1 cellular context compared by ENCODE assay signal in genomic region chr17:47277921-47278320, GRCh38.
TF ChIP-seq lines count a peak whose summit lies in the region.

No MANE protein-coding gene starts in this region.

TF ChIP-seq in IMR-90, 13 proteins besides CTCF, POLR2A, EP300 and RAD21:
- TF ChIP-seq RCOR1 (IDR thresholded peaks at IDR 0.05; ENCODE audit: insufficient replicate concordance, low read length) = no peak
- no peak for TF ChIP-seq MXI1 (IDR thresholded peaks at IDR 0.05; ENCODE audit: borderline replicate concordance, low read depth, low read length)
- no peak for TF ChIP-seq BHLHE40 (IDR thresholded peaks at IDR 0.05; ENCODE audit: low read depth, low read length)
- no peak for TF ChIP-seq CHD1 (IDR thresholded peaks at IDR 0.05; ENCODE audit: low read depth, low read length)
- TF ChIP-seq, protein P1, sequence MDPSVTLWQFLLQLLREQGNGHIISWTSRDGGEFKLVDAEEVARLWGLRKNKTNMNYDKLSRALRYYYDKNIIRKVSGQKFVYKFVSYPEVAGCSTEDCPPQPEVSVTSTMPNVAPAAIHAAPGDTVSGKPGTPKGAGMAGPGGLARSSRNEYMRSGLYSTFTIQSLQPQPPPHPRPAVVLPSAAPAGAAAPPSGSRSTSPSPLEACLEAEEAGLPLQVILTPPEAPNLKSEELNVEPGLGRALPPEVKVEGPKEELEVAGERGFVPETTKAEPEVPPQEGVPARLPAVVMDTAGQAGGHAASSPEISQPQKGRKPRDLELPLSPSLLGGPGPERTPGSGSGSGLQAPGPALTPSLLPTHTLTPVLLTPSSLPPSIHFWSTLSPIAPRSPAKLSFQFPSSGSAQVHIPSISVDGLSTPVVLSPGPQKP (IDR thresholded peaks at IDR 0.05; ENCODE audit: borderline replicate concordance, low read depth, low read length) = no peak
- no peak for TF ChIP-seq MAZ (IDR thresholded peaks at IDR 0.05; ENCODE audit: borderline replicate concordance, low read depth, low read length)
- TF ChIP-seq SMC3 (IDR thresholded peaks at IDR 0.05; ENCODE audit: low read depth, low read length) = no peak
- TF ChIP-seq MAFK (IDR thresholded peaks at IDR 0.05; ENCODE audit: low read depth, low read length) = no peak
- no peak for TF ChIP-seq NFE2L2 (IDR thresholded peaks at IDR 0.05; ENCODE audit: low read depth, low read length)
- no peak for TF ChIP-seq FOS (IDR thresholded peaks at IDR 0.05; ENCODE audit: low read depth, low read length)
- TF ChIP-seq CEBPB (IDR thresholded peaks at IDR 0.05; ENCODE audit: low read depth, low read length) = no peak
- TF ChIP-seq, protein P2, sequence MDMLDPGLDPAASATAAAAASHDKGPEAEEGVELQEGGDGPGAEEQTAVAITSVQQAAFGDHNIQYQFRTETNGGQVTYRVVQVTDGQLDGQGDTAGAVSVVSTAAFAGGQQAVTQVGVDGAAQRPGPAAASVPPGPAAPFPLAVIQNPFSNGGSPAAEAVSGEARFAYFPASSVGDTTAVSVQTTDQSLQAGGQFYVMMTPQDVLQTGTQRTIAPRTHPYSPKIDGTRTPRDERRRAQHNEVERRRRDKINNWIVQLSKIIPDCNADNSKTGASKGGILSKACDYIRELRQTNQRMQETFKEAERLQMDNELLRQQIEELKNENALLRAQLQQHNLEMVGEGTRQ (IDR thresholded peaks at IDR 0.05; ENCODE audit: low read depth, low read length) = no peak
- TF ChIP-seq RFX5 (IDR thresholded peaks at IDR 0.05; ENCODE audit: low read depth, low read length) = no peak
